18 cellular contexts compared by ENCODE assay signal in the genomic region with DNA sequence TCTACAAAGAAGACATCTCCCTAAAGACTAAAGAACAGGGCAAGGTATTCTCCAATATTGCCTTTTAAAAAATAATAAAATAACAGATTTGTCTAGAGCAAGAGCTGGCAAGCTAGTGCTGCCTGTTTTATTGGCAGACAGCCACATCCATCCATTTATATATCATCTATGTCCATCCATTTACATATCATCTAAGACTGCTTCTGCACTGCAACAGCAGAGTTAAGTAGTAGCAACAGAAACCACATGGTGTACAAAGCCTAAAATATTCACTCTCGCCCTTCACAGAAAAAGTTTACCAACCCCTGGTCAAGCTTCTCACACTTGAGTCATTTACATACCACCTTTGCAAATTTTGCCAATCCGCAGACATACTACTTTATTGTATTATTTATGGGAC.
DNase-seq lines count a peak whose midpoint lies in the region; ATAC-seq, FAIRE-seq and TF ChIP-seq lines count a peak whose summit lies in the region.
"Had no signal": no experiment of that assay in that cellular context is flagged by ENCODE, and none has a peak within 500 bp of the region (broad histone marks: within the 10 kb centered on the region; RNA-seq: fewer than 3 reads in every experiment).

No MANE protein-coding gene starts in this region.

- H3K27ac ChIP-seq in BLaER1 (no peak overlapping the region), K562 (ENCODE audit: extremely low read depth, low read depth, low read length) (no peak overlapping the region), adrenal gland (no peak overlapping the region)
- no peak overlapping the region for H3K27ac ChIP-seq in CD4-positive, CD25-positive, alpha-beta regulatory T cell (ENCODE audit: insufficient read depth, low read length, poor library complexity, severe bottlenecking)

- H3K36me3 ChIP-seq in BLaER1: peaks cover 98% of the 10 kb centered on the region
- peaks cover 70% of the 10 kb centered on the region for H3K36me3 ChIP-seq in CD4-positive, CD25-positive, alpha-beta regulatory T cell (ENCODE audit: control insufficient read depth, insufficient read depth, low read length)
- H3K36me3 ChIP-seq in K562 (ENCODE audit: control insufficient read depth, insufficient read depth, low read length): peaks cover 94% of the 10 kb centered on the region
- peaks cover 0 to 91% of the 10 kb centered on the region in 2 donors for H3K36me3 ChIP-seq in adrenal gland (replicated peaks in 1 of 2)

- H3K9me3 ChIP-seq in BLaER1 (no peaks in the 10 kb centered on the region), K562 (replicated peaks; ENCODE audit: control insufficient read depth, insufficient read depth, low read depth, low read length) (no peaks in the 10 kb centered on the region), adrenal gland (replicated peaks in 1 of 3) (no peaks in the 10 kb centered on the region)
- no peaks in the 10 kb centered on the region for H3K9me3 ChIP-seq in CD4-positive, CD25-positive, alpha-beta regulatory T cell (ENCODE audit: control insufficient read depth in 2 of 2, low read length in 2 of 2)

- 100% methylated on average over 2 of the region's 2 CpGs for WGBS in K562 (ENCODE audit: insufficient coverage, low coverage, missing lambda C conversion rate)
- WGBS in adrenal gland, 4 donors: 94 to 98% (median 98%) methylated on average over 2 of the region's 2 CpGs

- H3K4me3 ChIP-seq in BLaER1: no peak overlapping the region
- H3K4me3 ChIP-seq in CD4-positive, CD25-positive, alpha-beta regulatory T cell (ENCODE audit: low read depth, low read length): no peak overlapping the region
- no peak overlapping the region for H3K4me3 ChIP-seq in K562
- no peak overlapping the region for H3K4me3 ChIP-seq in adrenal gland

- H3K9ac ChIP-seq in BLaER1 (no peak overlapping the region), K562 (ENCODE audit: insufficient read depth in 1 of 2, low read depth in 2 of 2, low read length in 2 of 2) (no peak overlapping the region)

- H3K4me3 Mint-ChIP-seq in activated T-cell treated with anti-CD3 and anti-CD28 coated beads, Interleukin-2, amount 50 U/mL, for 24 hours: no peak overlapping the region
- H3K4me3 Mint-ChIP-seq in CD4-positive, CD25-positive, alpha-beta regulatory T cell: no peak overlapping the region
- H3K4me3 Mint-ChIP-seq: B cell; CD14-positive monocyte; CD8-positive, alpha-beta memory T cell; H9; IgD-negative memory B cell had no signal

- TF ChIP-seq POLR2A in K562 (conservative IDR thresholded peaks at IDR 0.05) (no peak), adrenal gland (IDR thresholded peaks at IDR 0.05) (no peak)

- intact Hi-C loops in K562 (cut with micrococcal nuclease) (no loop called here), adrenal gland (cut with DNase I) (no loop called here)

- no peak for ATAC-seq in CD4-positive, CD25-positive, alpha-beta regulatory T cell (ENCODE audit: low read depth in 2 of 2)
- ATAC-seq in K562: no peak

- H3K9me3 Mint-ChIP-seq in activated T-cell treated with anti-CD3 and anti-CD28 coated beads, Interleukin-2, amount 50 U/mL, for 24 hours: no peaks in the 10 kb centered on the region
- H3K9me3 Mint-ChIP-seq in CD4-positive, CD25-positive, alpha-beta regulatory T cell: no peaks in the 10 kb centered on the region
- H3K9me3 Mint-ChIP-seq: CD14-positive monocyte; CD8-positive, alpha-beta memory T cell; H9; IgD-negative memory B cell had no signal

- peak overlapping the region; percentile 47 for H3K27ac Mint-ChIP-seq in activated T-cell treated with anti-CD3 and anti-CD28 coated beads, Interleukin-2, amount 50 U/mL, for 24 hours
- H3K27ac Mint-ChIP-seq in CD4-positive, CD25-positive, alpha-beta regulatory T cell: peak overlapping the region in 2 of 3 donors; percentile 8 to 23
- H3K27ac Mint-ChIP-seq: B cell, IgD-negative memory B cell had no signal

- CTCF ChIA-PET in K562 (lab: Yijun Ruan, JAX; ENCODE audit: low intra/inter-chr PET ratio): no interaction called here

- no peak for TF ChIP-seq RAD21 in K562 (CRISPR knock-in tag; conservative IDR thresholded peaks at IDR 0.05 in 1 of 2, IDR thresholded peaks at IDR 0.05 in 1 of 2)

- TF ChIP-seq CTCF in K562 (IDR thresholded peaks at IDR 0.05 in 2 of 3, conservative IDR thresholded peaks at IDR 0.05 in 1 of 3; ENCODE audit: insufficient read depth in 2 of 3, low read depth in 1 of 3, low read length in 3 of 3) (no peak), adrenal gland (IDR thresholded peaks at IDR 0.05) (no peak)

- H3K4me1 ChIP-seq in BLaER1: peaks cover 84% of the 10 kb centered on the region
- no peaks in the 10 kb centered on the region for H3K4me1 ChIP-seq in CD4-positive, CD25-positive, alpha-beta regulatory T cell (ENCODE audit: control insufficient read depth, insufficient read depth, low read length, poor library complexity, severe bottlenecking)
- H3K4me1 ChIP-seq in K562 (replicated peaks in 1 of 2; ENCODE audit: control insufficient read depth in 2 of 2, insufficient read depth in 2 of 2, low read length in 2 of 2): peaks cover 0 to 4% of the 10 kb centered on the region in 2 experiments; a peak in 2 of 5 replicates
- no peaks in the 10 kb centered on the region for H3K4me1 ChIP-seq in adrenal gland (replicated peaks in 1 of 2)

- FAIRE-seq in K562 (lab: Jason Lieb, UNC): no peak
- FAIRE-seq: A204.1, G401.6, GM12891 had no signal

- peak overlapping the region; percentile 72 for H3K4me2 ChIP-seq in BLaER1
- no peak overlapping the region for H3K4me2 ChIP-seq in K562 (ENCODE audit: insufficient read depth, low read length)

- peaks cover 85% of the 10 kb centered on the region for H4K20me1 ChIP-seq in BLaER1
- H4K20me1 ChIP-seq in K562 (replicated peaks; ENCODE audit: control insufficient read depth, insufficient read depth, low read length): peaks cover 13% of the 10 kb centered on the region; the same call in 1 of the 2 replicates

- H3K27me3 Mint-ChIP-seq in activated T-cell treated with anti-CD3 and anti-CD28 coated beads, Interleukin-2, amount 50 U/mL, for 24 hours: no peaks in the 10 kb centered on the region
- H3K27me3 Mint-ChIP-seq in CD4-positive, CD25-positive, alpha-beta regulatory T cell: no peaks in the 10 kb centered on the region
- H3K27me3 Mint-ChIP-seq: B cell; CD8-positive, alpha-beta memory T cell; IgD-negative memory B cell had no signal

- DNase-seq in activated T-cell treated with anti-CD3 and anti-CD28 coated beads, Interleukin-2, amount 50 U/mL, for 24 hours: no peak
- DNase-seq in activated T-cell treated with anti-CD3 and anti-CD28 coated beads, Interleukin-2, amount 50 U/mL, for 48 hours: no peak
- no peak for DNase-seq in CD4-positive, CD25-positive, alpha-beta regulatory T cell
- DNase-seq in K562 (ENCODE audit: extremely low read depth in 1 of 4, low spot score in 3 of 4) (no peak), COR-L47 (lab: John Stamatoyannopoulos, UW) (no peak), adrenal gland (no peak), amygdala (lab: John Stamatoyannopoulos, UW) (no peak)
- DNase-seq: CD8-positive, alpha-beta memory T cell; DMS79; GOT3; H9 had no signal

- H2AFZ ChIP-seq in K562 (ENCODE audit: low read depth, low read length): no peak overlapping the region

- POLR2A ChIA-PET in K562 (lab: Yijun Ruan, JAX): interaction anchor here (1.1 to 2.1 kb wide), 2 partner anchors 12 to 15 kb away, joined by 3 to 4 read pairs; no protein-coding TSS in a partner anchor

- H3K36me3 Mint-ChIP-seq in activated T-cell treated with anti-CD3 and anti-CD28 coated beads, Interleukin-2, amount 50 U/mL, for 24 hours (ENCODE audit: low read depth): peaks cover 92% of the 10 kb centered on the region
- H3K36me3 Mint-ChIP-seq in CD4-positive, CD25-positive, alpha-beta regulatory T cell: peaks cover 49% of the 10 kb centered on the region

- no peaks in the 10 kb centered on the region for H3K9me1 ChIP-seq in K562 (ENCODE audit: control insufficient read depth, insufficient read depth, low read length)

- H3K27me3 ChIP-seq in BLaER1 (no peaks in the 10 kb centered on the region), K562 (ENCODE audit: control insufficient read depth in 2 of 2, insufficient read depth in 2 of 2, low read length in 2 of 2) (no peaks in the 10 kb centered on the region; a peak in 1 of 5 replicates), adrenal gland (no peaks in the 10 kb centered on the region)
- no peaks in the 10 kb centered on the region for H3K27me3 ChIP-seq in CD4-positive, CD25-positive, alpha-beta regulatory T cell (ENCODE audit: control insufficient read depth, insufficient read depth, low read length)

- in situ Hi-C loops in K562 (cut with MboI): no loop called here

- TF ChIP-seq EP300 in K562 (IDR thresholded peaks at IDR 0.05; ENCODE audit: low read length): no peak

- no TSS peak for BruUV-seq in K562 (replicated peaks; lab: Mats Ljungman, UMichigan)

- peaks cover 65% of the 10 kb centered on the region for H3K79me2 ChIP-seq in K562 (ENCODE audit: control insufficient read depth, insufficient read depth, low read length)

- peaks cover 4% of the 10 kb centered on the region for H3K4me1 Mint-ChIP-seq in activated T-cell treated with anti-CD3 and anti-CD28 coated beads, Interleukin-2, amount 50 U/mL, for 24 hours (ENCODE audit: low read depth)
- peaks cover 0 to 6% (median 1%) of the 10 kb centered on the region in 4 donors for H3K4me1 Mint-ChIP-seq in CD4-positive, CD25-positive, alpha-beta regulatory T cell
- H3K4me1 Mint-ChIP-seq: CD14-positive monocyte had no signal

TF ChIP-seq in K562, 482 proteins besides CTCF, POLR2A, EP300 and RAD21 (continues in another document):
- peak; percentile 36 for TF ChIP-seq EWSR1 (IDR thresholded peaks at IDR 0.05; ENCODE audit: borderline replicate concordance, low read depth, partially characterized antibody)
- TF ChIP-seq, protein P1, sequence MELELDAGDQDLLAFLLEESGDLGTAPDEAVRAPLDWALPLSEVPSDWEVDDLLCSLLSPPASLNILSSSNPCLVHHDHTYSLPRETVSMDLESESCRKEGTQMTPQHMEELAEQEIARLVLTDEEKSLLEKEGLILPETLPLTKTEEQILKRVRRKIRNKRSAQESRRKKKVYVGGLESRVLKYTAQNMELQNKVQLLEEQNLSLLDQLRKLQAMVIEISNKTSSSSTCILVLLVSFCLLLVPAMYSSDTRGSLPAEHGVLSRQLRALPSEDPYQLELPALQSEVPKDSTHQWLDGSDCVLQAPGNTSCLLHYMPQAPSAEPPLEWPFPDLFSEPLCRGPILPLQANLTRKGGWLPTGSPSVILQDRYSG (tag; conservative IDR thresholded peaks at IDR 0.05; ENCODE audit: low read depth): no peak
